Comparison of ENCODE assay signal across 15 cellular contexts in genomic region chr14:106578479-106578878, GRCh38.
DNase-seq lines count a peak whose midpoint lies in the region; TF ChIP-seq lines count a peak whose summit lies in the region.
"Had no signal": no experiment of that assay in that cellular context is flagged by ENCODE, and none has a peak within 500 bp of the region (broad histone marks: within the 10 kb centered on the region; RNA-seq: fewer than 3 reads in every experiment).

No MANE protein-coding gene starts in this region.

- TF ChIP-seq POLR2A in spleen (IDR thresholded peaks at IDR 0.05): no peak

- CTCF ChIA-PET in MCF 10A (lab: Yijun Ruan, JAX): interaction anchor here (1.0 kb wide), 1 partner anchor 84 kb away, joined by 4 read pairs; no protein-coding TSS in a partner anchor

- no peaks in the 10 kb centered on the region for H3F3A ChIP-seq in DOHH2 (ENCODE audit: control insufficient read depth, insufficient read depth)

- 60 to 76% (median 63%) methylated on average over 11 of the region's 11 CpGs for WGBS in spleen, 5 donors

- H3K4me1 Mint-ChIP-seq in IgD-negative memory B cell: peaks cover 13 to 16% (median 13%) of the 10 kb centered on the region in 3 donors
- no peaks in the 10 kb centered on the region for H3K4me1 Mint-ChIP-seq in MCF 10A (ENCODE audit: insufficient read depth, unreplicated experiment)
- H3K4me1 Mint-ChIP-seq: GM23338 had no signal

- H3K4me1 ChIP-seq in DOHH2 (ENCODE audit: control insufficient read depth, low read length): peaks cover 16% of the 10 kb centered on the region
- no peaks in the 10 kb centered on the region for H3K4me1 ChIP-seq in spleen
- H3K4me1 ChIP-seq: SJSA1 had no signal

- TF ChIP-seq CTCF in DOHH2 (IDR thresholded peaks at IDR 0.05; ENCODE audit: low read depth, low read length, poor library complexity, severe bottlenecking) (no peak), spleen (IDR thresholded peaks at IDR 0.05 in 8 of 11, conservative IDR thresholded peaks at IDR 0.05 in 3 of 11) (no peak), MCF 10A (IDR thresholded peaks at IDR 0.05; ENCODE audit: unreplicated experiment) (no peak)

- H4K20me1 ChIP-seq in DOHH2 (ENCODE audit: control insufficient read depth, insufficient read depth, low read depth, low read length): no peaks in the 10 kb centered on the region

- POLR2A ChIA-PET in MCF 10A (lab: Yijun Ruan, JAX): no interaction called here

- H3K9me2 ChIP-seq in DOHH2 (replicated peaks; ENCODE audit: control insufficient read depth, low read length): no peaks in the 10 kb centered on the region

- H3K27me3 Mint-ChIP-seq in IgD-negative memory B cell (peaks cover 9% of the 10 kb centered on the region), MCF 10A (ENCODE audit: insufficient read depth, unreplicated experiment) (peaks cover 49% of the 10 kb centered on the region)

- H3K4me3 Mint-ChIP-seq in IgD-negative memory B cell: peak overlapping the region; percentile 60 to 88 (median 80)
- H3K4me3 Mint-ChIP-seq in MCF 10A (ENCODE audit: unreplicated experiment): no peak overlapping the region
- H3K4me3 Mint-ChIP-seq: CD8-positive, alpha-beta T cell; GM23338 had no signal

- DNase-seq in NCI-H345 treated with DMSO at 0.1 percent for 48 hours (lab: John Stamatoyannopoulos, UW; ENCODE audit: unreplicated experiment): peak; percentile 67
- peak; percentile 72 for DNase-seq in spleen
- DNase-seq in NCI-H510A (lab: John Stamatoyannopoulos, UW): no peak
- DNase-seq in HCEC 1CT: no peak
- DNase-seq in MCF 10A (ENCODE audit: unreplicated experiment): no peak
- DNase-seq in putamen (ENCODE audit: low spot score): no peak
- DNase-seq: AML-193; CD8-positive, alpha-beta T cell; NCI-H2171; NK-92 treated with Interleukin-12 subunit alpha and Interleukin-12 subunit beta, amount 100 ng/mL, for 24 hours had no signal

- H3K9me3 Mint-ChIP-seq in IgD-negative memory B cell (no peaks in the 10 kb centered on the region), MCF 10A (ENCODE audit: unreplicated experiment) (no peaks in the 10 kb centered on the region)
- H3K9me3 Mint-ChIP-seq: CD8-positive, alpha-beta T cell had no signal

- peak overlapping the region; percentile 19 for H3K4me2 ChIP-seq in DOHH2 (ENCODE audit: low read length)
- H3K4me2 ChIP-seq: GM23338, KMS-11 had no signal

- H3K36me3 ChIP-seq in DOHH2 (ENCODE audit: control insufficient read depth, low read length) (no peaks in the 10 kb centered on the region), spleen (no peaks in the 10 kb centered on the region)
- H3K36me3 ChIP-seq: SJSA1 had no signal

- H3K27ac ChIP-seq in DOHH2 (ENCODE audit: low read depth, low read length) (no peak overlapping the region), spleen (peak overlapping the region in 3 of 8 donors; percentile 20 to 61 (median 45))
- H3K27ac ChIP-seq: KMS-11, SJSA1 had no signal

- H3K4me3 ChIP-seq in DOHH2 (ENCODE audit: low read length): peak overlapping the region; percentile 16; the same call in 1 of the 2 replicates
- peak overlapping the region in 2 of 8 donors; percentile 7 to 43 for H3K4me3 ChIP-seq in spleen
- H3K4me3 ChIP-seq: GM23338, SJSA1 had no signal

- H3K27ac Mint-ChIP-seq in IgD-negative memory B cell: peak overlapping the region in 2 of 3 donors; percentile 50 to 77
- no peak overlapping the region for H3K27ac Mint-ChIP-seq in MCF 10A (ENCODE audit: low read depth, unreplicated experiment)
- H3K27ac Mint-ChIP-seq: CD8-positive, alpha-beta T cell; GM23338 had no signal

- 0 out of 2 replicates have a peak, but pooled peaks cover 3% of the 10 kb centered on the region for H3K9me3 ChIP-seq in DOHH2 (ENCODE audit: control insufficient read depth, insufficient read depth, low read length)
- no peaks in the 10 kb centered on the region for H3K9me3 ChIP-seq in spleen
- H3K9me3 ChIP-seq: SJSA1 had no signal

- intact Hi-C loops in spleen (cut with DNase I; ENCODE audit: low total_unique reads) (no loop called here), MCF 10A (cut with micrococcal nuclease) (no loop called here)

- H3K27me3 ChIP-seq in DOHH2 (ENCODE audit: control insufficient read depth, low read length): no peaks in the 10 kb centered on the region
- peaks cover 0 to 38% (median 0%) of the 10 kb centered on the region in 7 donors for H3K27me3 ChIP-seq in spleen (replicated peaks in 1 of 7)
- H3K27me3 ChIP-seq: SJSA1 had no signal

- no peaks in the 10 kb centered on the region for H3K79me2 ChIP-seq in DOHH2 (ENCODE audit: control insufficient read depth, low read length)

- no TSS peak for BruUV-seq in MCF 10A (replicated peaks; lab: Mats Ljungman, UMichigan)

- H3K36me3 Mint-ChIP-seq in IgD-negative memory B cell (peaks cover 5% of the 10 kb centered on the region), MCF 10A (ENCODE audit: insufficient read depth, unreplicated experiment) (no peaks in the 10 kb centered on the region)
- H3K36me3 Mint-ChIP-seq: CD8-positive, alpha-beta T cell had no signal

Comparison
In these comparisons a context has a peak if more than half of its experiments do, and no peak if none do; other contexts are left out.
1. DNase-seq: peak in NCI-H345 treated with DMSO at 0.1 percent for 48 hours (single experiment) and spleen (single experiment); none in NCI-H510A (single experiment), HCEC 1CT (single experiment), MCF 10A (single experiment) and putamen (single experiment).